16 cellular contexts compared by ENCODE assay signal in the genomic region with DNA sequence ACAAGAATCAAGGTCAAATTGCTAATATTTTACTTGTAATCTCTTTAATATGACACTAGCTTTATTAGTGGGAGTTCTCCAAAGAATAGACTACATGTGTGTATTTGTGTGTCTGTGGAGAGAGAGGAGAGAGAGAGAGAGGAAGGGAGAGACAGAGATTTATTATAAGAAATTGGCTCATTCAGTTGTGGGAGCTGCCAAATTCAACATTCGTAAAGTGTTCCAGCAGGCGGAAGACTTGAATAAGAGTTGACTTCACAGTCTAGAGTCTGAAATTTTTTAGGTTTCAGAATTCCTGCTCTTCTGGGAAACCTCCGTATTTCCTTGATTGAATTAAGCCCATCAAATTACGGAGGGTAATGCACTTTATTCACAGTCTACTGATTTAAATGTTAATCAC. TPM values are rescaled to one million over a fixed set of nuclear protein-coding genes. Genes with fewer than 3 reads are reported as not detected.
DNase-seq lines count a peak whose midpoint lies in the region; ATAC-seq and TF ChIP-seq lines count a peak whose summit lies in the region.
"Had no signal": no experiment of that assay in that cellular context is flagged by ENCODE, and none has a peak within 500 bp of the region (broad histone marks: within the 10 kb centered on the region; RNA-seq: fewer than 3 reads in every experiment).

No MANE protein-coding gene starts in this region.

- no peaks in the 10 kb centered on the region for H3K9me3 ChIP-seq in RWPE2 (ENCODE audit: severe bottlenecking)
- H3K9me3 ChIP-seq: ascending aorta had no signal

- H3K4me1 ChIP-seq in RWPE2 (ENCODE audit: insufficient read depth, poor library complexity, severe bottlenecking) = peaks cover 17% of the 10 kb centered on the region
- H3K4me1 ChIP-seq: ascending aorta had no signal

- H3K4me3 Mint-ChIP-seq in mesothelial cell of epicardium = no peak overlapping the region
- H3K4me3 Mint-ChIP-seq: activated T-helper 1 cell treated with anti-CD3 and anti-CD28 coated beads, Interleukin-12 subunit alpha, Interleukin-12 subunit beta, Interleukin-2, Interleukin-4 antibody, amounts not matched to agents 30 ng/mL and 10 ng/mL and 1 ng/mL, durations not matched to agents 14 hours and 24 hours and 36 hours; IgD-negative memory B cell; stimulated activated effector memory CD8-positive, alpha-beta T cell treated with anti-CD3 and anti-CD28 coated beads, Interleukin-12 subunit alpha, Interleukin-12 subunit beta, amount 100 ng/mL, for 72 hours had no signal

- H3K4me3 ChIP-seq in RWPE2 (ENCODE audit: severe bottlenecking) (no peak overlapping the region), fibroblast of villous mesenchyme (ENCODE audit: low read depth, low read length) (no peak overlapping the region)
- H3K4me3 ChIP-seq: ascending aorta, BLaER1 had no signal

- ATAC-seq in RWPE2 (ENCODE audit: low read depth) (no peak), GM18873 (IDR thresholded peaks at IDR 0.05; ENCODE audit: low FRiP score, unreplicated experiment) (no peak), GM19395 (IDR thresholded peaks at IDR 0.05; ENCODE audit: unreplicated experiment) (no peak)
- ATAC-seq: stimulated activated effector memory CD8-positive, alpha-beta T cell treated with anti-CD3 and anti-CD28 coated beads, Interleukin-12 subunit alpha, Interleukin-12 subunit beta, amount 100 ng/mL, for 72 hours had no signal

- H3K36me3 Mint-ChIP-seq in mesothelial cell of epicardium = no peaks in the 10 kb centered on the region
- H3K36me3 Mint-ChIP-seq: IgD-negative memory B cell; stimulated activated effector memory CD8-positive, alpha-beta T cell treated with anti-CD3 and anti-CD28 coated beads, Interleukin-12 subunit alpha, Interleukin-12 subunit beta, amount 100 ng/mL, for 72 hours had no signal

- no peaks in the 10 kb centered on the region for H3K27me3 ChIP-seq in RWPE2 (ENCODE audit: insufficient read depth, poor library complexity, severe bottlenecking)
- H3K27me3 ChIP-seq: ascending aorta, BLaER1 had no signal

- H3K4me1 Mint-ChIP-seq in mesothelial cell of epicardium = peaks cover 40% of the 10 kb centered on the region

- H3K9me3 Mint-ChIP-seq in mesothelial cell of epicardium = no peaks in the 10 kb centered on the region
- H3K9me3 Mint-ChIP-seq: activated T-helper 1 cell treated with anti-CD3 and anti-CD28 coated beads, Interleukin-12 subunit alpha, Interleukin-12 subunit beta, Interleukin-2, Interleukin-4 antibody, amounts not matched to agents 30 ng/mL and 10 ng/mL and 1 ng/mL, durations not matched to agents 14 hours and 24 hours and 36 hours; IgD-negative memory B cell; stimulated activated effector memory CD8-positive, alpha-beta T cell treated with anti-CD3 and anti-CD28 coated beads, Interleukin-12 subunit alpha, Interleukin-12 subunit beta, amount 100 ng/mL, for 72 hours had no signal

- TF ChIP-seq CTCF in RWPE2 (IDR thresholded peaks at IDR 0.05; ENCODE audit: poor library complexity, severe bottlenecking) = no peak
- TF ChIP-seq CTCF in fibroblast of villous mesenchyme (IDR thresholded peaks at IDR 0.05; ENCODE audit: insufficient read depth, low read depth, low read length) = no peak
- no peak for TF ChIP-seq CTCF in mesothelial cell of epicardium (IDR thresholded peaks at IDR 0.05; ENCODE audit: unreplicated experiment)

- peak overlapping the region; percentile 50 for H3K27ac ChIP-seq in RWPE2 (ENCODE audit: poor library complexity, severe bottlenecking)
- H3K27ac ChIP-seq: ascending aorta, BLaER1 had no signal

- H3K36me3 ChIP-seq in RWPE2 (ENCODE audit: low read depth) = no peaks in the 10 kb centered on the region
- H3K36me3 ChIP-seq: ascending aorta, BLaER1 had no signal

- no peaks in the 10 kb centered on the region for H3K27me3 Mint-ChIP-seq in mesothelial cell of epicardium (ENCODE audit: low read depth)

- DNase-seq in AG20443 (ENCODE audit: low spot score) (peak; percentile 29), RWPE2 (ENCODE audit: low spot score) (no peak), fibroblast of villous mesenchyme (ENCODE audit: low read depth) (peak; percentile 59), mesothelial cell of epicardium (ENCODE audit: low spot score in 2 of 2, unreplicated experiment in 2 of 2) (no peak), 8988T (no peak), T-helper 2 cell (no peak)
- DNase-seq: activated CD4-positive, alpha-beta T cell treated with anti-CD3 and anti-CD28 coated beads, Interleukin-2, amount 50 U/mL, for 1 hour; NCI-H69; stimulated activated CD4-positive, alpha-beta T cell treated with anti-CD3 and anti-CD28 coated beads, Interleukin-2, amount 100 ng/mL, for 48 hours had no signal

- peak overlapping the region; percentile 84 for H3K27ac Mint-ChIP-seq in mesothelial cell of epicardium
- H3K27ac Mint-ChIP-seq: activated T-helper 1 cell treated with anti-CD3 and anti-CD28 coated beads, Interleukin-12 subunit alpha, Interleukin-12 subunit beta, Interleukin-2, Interleukin-4 antibody, amounts not matched to agents 30 ng/mL and 10 ng/mL and 1 ng/mL, durations not matched to agents 14 hours and 24 hours and 36 hours; IgD-negative memory B cell; stimulated activated effector memory CD8-positive, alpha-beta T cell treated with anti-CD3 and anti-CD28 coated beads, Interleukin-12 subunit alpha, Interleukin-12 subunit beta, amount 100 ng/mL, for 72 hours had no signal

RNA-seq across cellular contexts. Expression of a gene that starts 4.7 kb away (rescaled TPM):
- total RNA-seq in fibroblast of villous mesenchyme = 3.5 and 14.2 TPM in 2 replicates
- 11.4 to 12.8 TPM (median 11.4 TPM) in 3 replicates for total RNA-seq in mesothelial cell of epicardium

Comparison
In these comparisons a context has a peak if more than half of its experiments do, and no peak if none do; other contexts are left out.
1. DNase-seq: peak in AG20443 (single experiment) and fibroblast of villous mesenchyme (single experiment); none in RWPE2 (single experiment), mesothelial cell of epicardium (0 of 2), 8988T (single experiment) and T-helper 2 cell (0 of 5).